ENCODE assay signal across 8 cellular contexts in the genomic region with DNA sequence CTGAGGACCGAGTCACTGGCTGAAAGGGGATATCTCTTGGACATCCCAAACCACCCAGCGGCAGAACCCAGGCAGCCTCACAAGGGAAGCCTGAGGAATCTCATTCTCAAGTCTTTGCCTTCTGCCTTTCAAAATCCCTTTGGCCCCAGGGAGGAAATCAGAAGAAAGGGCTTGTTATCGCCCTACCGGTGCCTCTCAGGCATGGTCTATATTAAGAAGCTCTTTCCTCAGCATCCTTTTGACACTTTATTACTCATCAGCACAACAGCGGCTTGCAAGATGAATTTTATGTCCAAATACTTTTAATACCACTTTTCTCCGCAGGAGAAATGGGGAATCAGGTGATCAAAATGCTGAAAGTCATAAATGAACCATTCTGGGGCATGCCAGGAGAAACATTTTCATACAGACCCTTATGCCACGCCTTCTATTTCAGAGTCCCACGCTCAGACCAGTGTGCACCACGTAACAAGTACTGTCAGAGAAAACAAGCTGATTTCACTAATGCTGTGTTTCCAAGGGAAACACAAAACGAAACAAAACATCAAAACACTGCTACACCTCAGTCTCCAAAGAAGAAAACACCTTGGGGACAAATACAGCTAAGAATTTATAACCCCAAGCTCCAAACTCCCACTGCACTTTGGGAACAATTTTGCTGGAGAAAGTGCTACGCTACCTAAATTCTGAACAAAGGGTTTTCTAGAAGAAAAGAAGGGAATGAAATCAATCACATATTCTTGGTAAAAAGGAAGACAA. TPM values are rescaled to one million over a fixed set of nuclear protein-coding genes. Genes with fewer than 3 reads are reported as not detected.
A peak's percentile ranks its signal among the peaks of the same experiment; 100 is the strongest.
DNase-seq lines count a peak whose midpoint lies in the region; ATAC-seq and TF ChIP-seq lines count a peak whose summit lies in the region.

No MANE protein-coding gene starts in this region.

- peaks cover 61% of the 10 kb centered on the region for H3K4me1 Mint-ChIP-seq in activated naive CD4-positive, alpha-beta T cell treated with anti-CD3 and anti-CD28 coated beads, Interleukin-2, amount 10 ng/mL, durations not matched to agents 7 days and 5 days

- H3K27ac Mint-ChIP-seq in activated naive CD4-positive, alpha-beta T cell treated with anti-CD3 and anti-CD28 coated beads, Interleukin-2, amount 10 ng/mL, durations not matched to agents 7 days and 5 days, result peak overlapping the region; percentile 66

- H3K27me3 ChIP-seq in lung (ENCODE audit: control insufficient read depth, insufficient read depth), result no peaks in the 10 kb centered on the region

- peaks cover 31 to 32% of the 10 kb centered on the region in 2 donors for H3K4me1 ChIP-seq in lung (ENCODE audit: control insufficient read depth in 2 of 2, insufficient read depth in 2 of 2, low read length in 2 of 2)

- H3K9me3 ChIP-seq in lung (ENCODE audit: control insufficient read depth in 2 of 2, insufficient read depth in 1 of 2, low read length in 1 of 2), result no peaks in the 10 kb centered on the region

- H3K4me3 ChIP-seq in lung, result no peak overlapping the region

- peak overlapping the region; percentile 52 to 78 for H3K27ac ChIP-seq in lung (ENCODE audit: low read depth in 1 of 2, low read length in 1 of 2)

- CTCF ChIA-PET in activated naive CD4-positive, alpha-beta T cell treated with anti-CD3 and anti-CD28 coated beads, Interleukin-2, amount 10 ng/mL, durations not matched to agents 7 days and 5 days (lab: Charles Lee), result interaction anchor here (1.1 to 2.8 kb wide), 8 partner anchors 17 to 118 kb away, joined by 3 to 11 read pairs (median 4); a partner anchor contains a TSS

- peaks cover 0 to 1% of the 10 kb centered on the region in 2 donors for H3K36me3 ChIP-seq in lung (ENCODE audit: control insufficient read depth in 2 of 2, insufficient read depth in 2 of 2, low read length in 2 of 2)

- H3K4me3 Mint-ChIP-seq in activated naive CD4-positive, alpha-beta T cell treated with anti-CD3 and anti-CD28 coated beads, Interleukin-2, amount 10 ng/mL, durations not matched to agents 7 days and 5 days, result no peak overlapping the region

- TF ChIP-seq CTCF in lung (IDR thresholded peaks at IDR 0.05; ENCODE audit: control extremely low read depth, extremely low read depth), result no peak

- DNase-seq in activated naive CD4-positive, alpha-beta T cell treated with Interleukin-2 at 50 U/mL for 16 hours, result peak; percentile 63
- no peak for DNase-seq in activated naive CD4-positive, alpha-beta T cell (lab: John Stamatoyannopoulos, UW)
- DNase-seq in activated naive CD4-positive, alpha-beta T cell treated with anti-CD3 and anti-CD28 coated beads, Interleukin-2, amount 10 ng/mL, durations not matched to agents 7 days and 5 days, result peak; percentile 32
- no peak for DNase-seq in lung (ENCODE audit: low spot score)
- no peak for DNase-seq in ACHN
- no peak for DNase-seq in NK-92 treated with Interleukin-12 subunit alpha and Interleukin-12 subunit beta, amount 100 ng/mL, for 24 hours (lab: John Stamatoyannopoulos, UW)
- no peak for DNase-seq in activated CD4-positive, CD25-positive, alpha-beta regulatory T cell treated with anti-CD3 and anti-CD28 coated beads, Interleukin-2, amount 50 U/mL, for 72 hours

- in situ Hi-C loops in ACHN (cut with HindIII; ENCODE audit: low pct_ligation_motif_present, low pct_unique_long_range_greater_than_20kb, low sequenced_read_pairs), result no loop called here

- H3K9me3 Mint-ChIP-seq in activated naive CD4-positive, alpha-beta T cell treated with anti-CD3 and anti-CD28 coated beads, Interleukin-2, amount 10 ng/mL, durations not matched to agents 7 days and 5 days, result no peaks in the 10 kb centered on the region

- ATAC-seq in HG03342 (IDR thresholded peaks at IDR 0.05; ENCODE audit: unreplicated experiment) (peak; percentile 66), lung (ENCODE audit: insufficient read depth, low FRiP score) (no peak)

- H3K27me3 Mint-ChIP-seq in activated naive CD4-positive, alpha-beta T cell treated with anti-CD3 and anti-CD28 coated beads, Interleukin-2, amount 10 ng/mL, durations not matched to agents 7 days and 5 days, result no peaks in the 10 kb centered on the region

- peaks cover 29% of the 10 kb centered on the region for H3K36me3 Mint-ChIP-seq in activated naive CD4-positive, alpha-beta T cell treated with anti-CD3 and anti-CD28 coated beads, Interleukin-2, amount 10 ng/mL, durations not matched to agents 7 days and 5 days

- WGBS in lung, 2 donors, result 52 to 62% methylated on average over 11 of the region's 11 CpGs

RNA-seq across cellular contexts. Expression of a gene that starts 30.0 kb away (rescaled TPM):
- total RNA-seq in lung, result 100 to 1,000 TPM in 1 of 2 donors, 10 to 100 TPM in 1; 56.8 to 134 TPM
- polyA plus RNA-seq in lung, result 10 to 100 TPM; 38.9 to 53.3 TPM

Comparison
In these comparisons a context has a peak if more than half of its experiments do, and no peak if none do; other contexts are left out.
1. DNase-seq: peak in activated naive CD4-positive, alpha-beta T cell treated with Interleukin-2 at 50 U/mL for 16 hours (single experiment) and activated naive CD4-positive, alpha-beta T cell treated with anti-CD3 and anti-CD28 coated beads, Interleukin-2, amount 10 ng/mL, durations not matched to agents 7 days and 5 days (single experiment); none in activated naive CD4-positive, alpha-beta T cell (0 of 4), lung (single experiment), ACHN (single experiment), NK-92 treated with Interleukin-12 subunit alpha and Interleukin-12 subunit beta, amount 100 ng/mL, for 24 hours (single experiment) and activated CD4-positive, CD25-positive, alpha-beta regulatory T cell treated with anti-CD3 and anti-CD28 coated beads, Interleukin-2, amount 50 U/mL, for 72 hours (single experiment).